ENCODE assay signal across 16 cellular contexts in the genomic region with DNA sequence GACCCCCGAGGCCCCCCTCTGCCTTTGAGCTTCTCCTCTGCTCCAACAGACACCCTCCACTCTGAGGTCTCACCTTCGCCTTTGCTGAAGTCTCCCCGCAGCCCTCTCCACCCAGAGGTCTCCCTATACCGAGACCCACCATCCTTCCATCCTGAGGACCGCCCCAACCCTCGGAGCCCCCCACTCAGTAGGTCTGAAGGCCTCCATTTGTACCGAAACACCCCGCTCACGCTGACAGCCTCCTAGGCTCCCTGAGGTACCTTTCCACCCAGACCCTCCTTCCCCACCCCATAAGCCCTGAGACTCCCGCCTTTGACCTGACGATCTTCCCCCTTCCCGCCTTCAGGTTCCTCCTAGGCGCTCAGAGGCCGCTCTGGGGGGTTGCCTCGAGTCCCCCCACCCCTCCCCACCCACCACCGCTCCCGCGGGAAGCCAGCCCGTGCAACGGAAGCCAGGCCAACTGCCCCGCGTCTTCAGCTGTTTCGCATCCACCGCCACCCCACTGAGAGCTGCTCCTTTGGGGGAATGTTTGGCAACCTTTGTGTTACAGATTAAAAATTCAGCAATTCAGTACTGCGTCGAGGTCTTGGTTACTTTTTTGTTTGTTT. TPM values are rescaled to one million over a fixed set of nuclear protein-coding genes. Genes with fewer than 3 reads are reported as not detected.
DNase-seq lines count a peak whose midpoint lies in the region; ATAC-seq, FAIRE-seq and TF ChIP-seq lines count a peak whose summit lies in the region.
"Had no signal": no experiment of that assay in that cellular context is flagged by ENCODE, and none has a peak within 500 bp of the region (broad histone marks: within the 10 kb centered on the region; RNA-seq: fewer than 3 reads in every experiment).

No MANE protein-coding gene starts in this region.

- peak; percentile 81 for DNase-seq in H7
- DNase-seq in activated T-helper 2 cell treated with anti-CD3 and anti-CD28 coated beads, Interferon-gamma antibody, Interleukin-2, Interleukin-4, amounts not matched to agents 10 μg/mL and 5 μg/mL and 100 μg/mL, durations not matched to agents 14 hours and 24 hours and 36 hours (ENCODE audit: low spot score) = no peak
- DNase-seq in NCI-H2171 treated with DMSO at 0.1 percent for 48 hours (lab: John Stamatoyannopoulos, UW) = no peak
- no peak for DNase-seq in H54 (ENCODE audit: insufficient read length, low spot score)
- DNase-seq in CD8-positive, alpha-beta T cell = no peak
- DNase-seq: activated CD4-positive, alpha-beta T cell treated with anti-CD3 and anti-CD28 coated beads, Interleukin-2, amount 10 ng/mL, durations not matched to agents 7 days and 5 days; Calu3; NCI-H526 had no signal

- H3K4me1 Mint-ChIP-seq in activated T-helper 2 cell treated with anti-CD3 and anti-CD28 coated beads, Interferon-gamma antibody, Interleukin-2, Interleukin-4, amounts not matched to agents 10 μg/mL and 5 μg/mL and 100 μg/mL, durations not matched to agents 14 hours and 24 hours and 36 hours (ENCODE audit: low read depth) = no peaks in the 10 kb centered on the region
- no peaks in the 10 kb centered on the region for H3K4me1 Mint-ChIP-seq in CD8-positive, alpha-beta T cell (ENCODE audit: low read depth)
- H3K4me1 Mint-ChIP-seq: activated CD4-positive, alpha-beta T cell treated with anti-CD3 and anti-CD28 coated beads, Interleukin-2, amount 10 ng/mL, durations not matched to agents 7 days and 5 days; memory B cell; stimulated activated memory B cell treated with anti-CD40 and anti-IgM and Interleukin-4, amounts not matched to agents 10 μg/mL and 1 μg/mL and 100 μg/mL, for 72 hours had no signal

- TF ChIP-seq POLR2A in H54 (IDR thresholded peaks at IDR 0.05; ENCODE audit: low read depth, low read length) = no peak

- intact Hi-C loops in activated T-helper 2 cell treated with anti-CD3 and anti-CD28 coated beads, Interferon-gamma antibody, Interleukin-2, Interleukin-4, amounts not matched to agents 10 μg/mL and 5 μg/mL and 100 μg/mL, durations not matched to agents 14 hours and 24 hours and 36 hours (cut with micrococcal nuclease) = no loop called here
- intact Hi-C loops in CD8-positive, alpha-beta T cell (cut with DNase I, micrococcal nuclease) = no loop called here

- H3K9ac ChIP-seq in duodenal mucosa (ENCODE audit: low read depth in 1 of 2, low read length in 2 of 2) (no peak overlapping the region), iPS-20b (ENCODE audit: low read depth, low read length) (peak overlapping the region; percentile 45; the same call in 1 of the 2 replicates), skeletal muscle satellite cell (ENCODE audit: low read depth, low read length) (no peak overlapping the region)

- CTCF ChIA-PET in CD8-positive, alpha-beta T cell (lab: Charles Lee) = no interaction called here

- POLR2A ChIA-PET in CD8-positive, alpha-beta T cell (lab: Charles Lee) = no interaction called here

- H3K9me3 ChIP-seq in duodenal mucosa (ENCODE audit: control insufficient read depth in 1 of 2, low read length in 2 of 2) (no peaks in the 10 kb centered on the region), iPS-20b (ENCODE audit: insufficient read depth, low read depth, low read length) (no peaks in the 10 kb centered on the region), skeletal muscle satellite cell (replicated peaks; ENCODE audit: low read length) (no peaks in the 10 kb centered on the region)
- no peaks in the 10 kb centered on the region for H3K9me3 ChIP-seq in CD8-positive, alpha-beta T cell (ENCODE audit: low read length)
- H3K9me3 ChIP-seq: SJSA1 had no signal

- TF ChIP-seq CTCF in CD8-positive, alpha-beta T cell (IDR thresholded peaks at IDR 0.05) = no peak

- H3K27me3 Mint-ChIP-seq in activated T-helper 2 cell treated with anti-CD3 and anti-CD28 coated beads, Interferon-gamma antibody, Interleukin-2, Interleukin-4, amounts not matched to agents 10 μg/mL and 5 μg/mL and 100 μg/mL, durations not matched to agents 14 hours and 24 hours and 36 hours (ENCODE audit: low read depth) = peaks cover 28% of the 10 kb centered on the region
- peaks cover 38% of the 10 kb centered on the region for H3K27me3 Mint-ChIP-seq in CD8-positive, alpha-beta T cell (ENCODE audit: low read depth)

- no peaks in the 10 kb centered on the region for H3K4me1 ChIP-seq in duodenal mucosa (ENCODE audit: control insufficient read depth in 1 of 2, insufficient read depth in 2 of 2, low read length in 2 of 2)
- peaks cover 15% of the 10 kb centered on the region; the same call in 1 of the 2 replicates for H3K4me1 ChIP-seq in iPS-20b (ENCODE audit: insufficient read depth, low read length)
- H3K4me1 ChIP-seq in skeletal muscle satellite cell (ENCODE audit: control insufficient read depth, insufficient read depth, low read length) = peaks cover 15% of the 10 kb centered on the region
- H3K4me1 ChIP-seq in CD8-positive, alpha-beta T cell (ENCODE audit: insufficient read depth, low read length) = no peaks in the 10 kb centered on the region

- ATAC-seq in CD8-positive, alpha-beta T cell = no peak
- ATAC-seq: esophagus mucosa; stimulated activated memory B cell treated with anti-CD40 and anti-IgM and Interleukin-4, amounts not matched to agents 10 μg/mL and 1 μg/mL and 100 μg/mL, for 72 hours had no signal

- H3K27ac Mint-ChIP-seq in activated T-helper 2 cell treated with anti-CD3 and anti-CD28 coated beads, Interferon-gamma antibody, Interleukin-2, Interleukin-4, amounts not matched to agents 10 μg/mL and 5 μg/mL and 100 μg/mL, durations not matched to agents 14 hours and 24 hours and 36 hours = no peak overlapping the region
- no peak overlapping the region for H3K27ac Mint-ChIP-seq in CD8-positive, alpha-beta T cell
- H3K27ac Mint-ChIP-seq: activated CD4-positive, alpha-beta T cell treated with anti-CD3 and anti-CD28 coated beads, Interleukin-2, amount 10 ng/mL, durations not matched to agents 7 days and 5 days; memory B cell; stimulated activated memory B cell treated with anti-CD40 and anti-IgM and Interleukin-4, amounts not matched to agents 10 μg/mL and 1 μg/mL and 100 μg/mL, for 72 hours had no signal

- H3K4me3 Mint-ChIP-seq in activated T-helper 2 cell treated with anti-CD3 and anti-CD28 coated beads, Interferon-gamma antibody, Interleukin-2, Interleukin-4, amounts not matched to agents 10 μg/mL and 5 μg/mL and 100 μg/mL, durations not matched to agents 14 hours and 24 hours and 36 hours (ENCODE audit: low read depth) = no peak overlapping the region
- H3K4me3 Mint-ChIP-seq in CD8-positive, alpha-beta T cell = no peak overlapping the region
- H3K4me3 Mint-ChIP-seq: activated CD4-positive, alpha-beta T cell treated with anti-CD3 and anti-CD28 coated beads, Interleukin-2, amount 10 ng/mL, durations not matched to agents 7 days and 5 days; memory B cell; stimulated activated memory B cell treated with anti-CD40 and anti-IgM and Interleukin-4, amounts not matched to agents 10 μg/mL and 1 μg/mL and 100 μg/mL, for 72 hours had no signal

- H3K36me3 ChIP-seq in H7 (replicated peaks; ENCODE audit: control insufficient read depth, insufficient read depth, low read length) (no peaks in the 10 kb centered on the region), duodenal mucosa (ENCODE audit: control insufficient read depth in 1 of 2, insufficient read depth in 2 of 2, low read length in 2 of 2) (no peaks in the 10 kb centered on the region), iPS-20b (ENCODE audit: insufficient read depth, low read depth, low read length) (no peaks in the 10 kb centered on the region), skeletal muscle satellite cell (ENCODE audit: insufficient read depth, low read length) (no peaks in the 10 kb centered on the region)
- no peaks in the 10 kb centered on the region for H3K36me3 ChIP-seq in CD8-positive, alpha-beta T cell (ENCODE audit: insufficient read depth, low read length)
- H3K36me3 ChIP-seq: SJSA1 had no signal

- no peaks in the 10 kb centered on the region for H3K36me3 Mint-ChIP-seq in activated T-helper 2 cell treated with anti-CD3 and anti-CD28 coated beads, Interferon-gamma antibody, Interleukin-2, Interleukin-4, amounts not matched to agents 10 μg/mL and 5 μg/mL and 100 μg/mL, durations not matched to agents 14 hours and 24 hours and 36 hours (ENCODE audit: low read depth)
- no peaks in the 10 kb centered on the region for H3K36me3 Mint-ChIP-seq in CD8-positive, alpha-beta T cell
- H3K36me3 Mint-ChIP-seq: memory B cell; stimulated activated memory B cell treated with anti-CD40 and anti-IgM and Interleukin-4, amounts not matched to agents 10 μg/mL and 1 μg/mL and 100 μg/mL, for 72 hours had no signal

- peaks cover 60% of the 10 kb centered on the region for H3K27me3 ChIP-seq in H7 (ENCODE audit: control insufficient read depth, insufficient read depth, low read length)
- H3K27me3 ChIP-seq in duodenal mucosa (ENCODE audit: control insufficient read depth in 1 of 2, insufficient read depth in 2 of 2, low read length in 2 of 2) = peaks cover 27 to 36% of the 10 kb centered on the region in 2 donors
- H3K27me3 ChIP-seq in iPS-20b (ENCODE audit: insufficient read depth, low read length) = peaks cover 75% of the 10 kb centered on the region
- H3K27me3 ChIP-seq in skeletal muscle satellite cell (ENCODE audit: control insufficient read depth, insufficient read depth, low read length) = peaks cover 74% of the 10 kb centered on the region
- H3K27me3 ChIP-seq in CD8-positive, alpha-beta T cell (ENCODE audit: insufficient read depth, low read length) = peaks cover 3% of the 10 kb centered on the region
- H3K27me3 ChIP-seq: SJSA1 had no signal

- no peaks in the 10 kb centered on the region for H3K9me3 Mint-ChIP-seq in activated T-helper 2 cell treated with anti-CD3 and anti-CD28 coated beads, Interferon-gamma antibody, Interleukin-2, Interleukin-4, amounts not matched to agents 10 μg/mL and 5 μg/mL and 100 μg/mL, durations not matched to agents 14 hours and 24 hours and 36 hours
- no peaks in the 10 kb centered on the region for H3K9me3 Mint-ChIP-seq in CD8-positive, alpha-beta T cell
- H3K9me3 Mint-ChIP-seq: activated CD4-positive, alpha-beta T cell treated with anti-CD3 and anti-CD28 coated beads, Interleukin-2, amount 10 ng/mL, durations not matched to agents 7 days and 5 days; memory B cell; stimulated activated memory B cell treated with anti-CD40 and anti-IgM and Interleukin-4, amounts not matched to agents 10 μg/mL and 1 μg/mL and 100 μg/mL, for 72 hours had no signal

- no peak overlapping the region for H3K27ac ChIP-seq in duodenal mucosa (ENCODE audit: low read depth, low read length)
- no peak overlapping the region for H3K27ac ChIP-seq in iPS-20b (ENCODE audit: low read length)
- no peak overlapping the region for H3K27ac ChIP-seq in CD8-positive, alpha-beta T cell (ENCODE audit: low read depth, low read length)
- H3K27ac ChIP-seq: SJSA1 had no signal

- H3K4me2 ChIP-seq in skeletal muscle satellite cell (ENCODE audit: low read length) = peak overlapping the region; percentile 41

- peak overlapping the region; percentile 39 for H3K4me3 ChIP-seq in H7 (ENCODE audit: insufficient read depth, low read depth, low read length)
- peak overlapping the region; percentile 47 to 51 for H3K4me3 ChIP-seq in duodenal mucosa (ENCODE audit: low read depth in 1 of 2, low read length in 2 of 2)
- H3K4me3 ChIP-seq in iPS-20b (ENCODE audit: low read length) = peak overlapping the region; percentile 51
- peak overlapping the region; percentile 33 for H3K4me3 ChIP-seq in skeletal muscle satellite cell (ENCODE audit: low read length)
- H3K4me3 ChIP-seq in CD8-positive, alpha-beta T cell (ENCODE audit: low read depth, low read length) = no peak overlapping the region
- H3K4me3 ChIP-seq: SJSA1 had no signal

- no peak for FAIRE-seq in H54 (lab: Jason Lieb, UNC)

RNA-seq across cellular contexts. Expression of gene SOD3, which starts 5.0 kb away (rescaled TPM):
- total RNA-seq in H7 (2014; rRNA removed; shearing (Covaris generic)) = 0.07 and 1.3 TPM in 2 replicates
- total RNA-seq in skeletal muscle satellite cell (2012; rRNA removed) = 1.0 and 3.1 TPM in 2 replicates
- total RNA-seq in activated T-helper 2 cell treated with anti-CD3 and anti-CD28 coated beads, Interferon-gamma antibody, Interleukin-2, Interleukin-4, amounts not matched to agents 10 μg/mL and 5 μg/mL and 100 μg/mL, durations not matched to agents 14 hours and 24 hours and 36 hours = not detected in 2 replicates
- total RNA-seq in CD8-positive, alpha-beta T cell = not detected
- total RNA-seq: activated CD4-positive, alpha-beta T cell treated with anti-CD3 and anti-CD28 coated beads, Interleukin-2, amount 10 ng/mL, durations not matched to agents 7 days and 5 days; MCF 10A had no signal
